14 cellular contexts compared by ENCODE assay signal in genomic region chr16:88461291-88462269, GRCh38. TPM values are rescaled to one million over a fixed set of nuclear protein-coding genes. Genes with fewer than 3 reads are reported as not detected.
A peak's percentile ranks its signal among the peaks of the same experiment; 100 is the strongest.
DNase-seq lines count a peak whose midpoint lies in the region; ATAC-seq and TF ChIP-seq lines count a peak whose summit lies in the region.
"Had no signal": no experiment of that assay in that cellular context is flagged by ENCODE, and none has a peak within 500 bp of the region (broad histone marks: within the 10 kb centered on the region; RNA-seq: fewer than 3 reads in every experiment).

No MANE protein-coding gene starts in this region.

- H3K36me3 Mint-ChIP-seq in activated naive CD4-positive, alpha-beta T cell treated with anti-CD3 and anti-CD28 coated beads for 36 hours (ENCODE audit: low read depth): no peaks in the 10 kb centered on the region

- CTCF ChIA-PET in activated naive CD4-positive, alpha-beta T cell treated with anti-CD3 and anti-CD28 coated beads for 36 hours (lab: Charles Lee): interaction anchor here (1.3 kb wide), 1 partner anchor 24 kb away, joined by 4 read pairs; no protein-coding TSS in a partner anchor

- peaks cover 60% of the 10 kb centered on the region for H3K4me1 Mint-ChIP-seq in activated naive CD4-positive, alpha-beta T cell treated with anti-CD3 and anti-CD28 coated beads for 36 hours (ENCODE audit: low read depth)

- no peak for DNase-seq in activated naive CD4-positive, alpha-beta T cell treated with anti-CD3 and anti-CD28 coated beads for 36 hours
- no peak for DNase-seq in activated naive CD4-positive, alpha-beta T cell treated with Interleukin-2 at 50 U/mL for 16 hours
- DNase-seq in amniotic epithelial cell (ENCODE audit: low read depth): peak; percentile 68
- DNase-seq in islet precursor cell: peak; percentile 77
- no peak for DNase-seq in upper lobe of right lung
- DNase-seq in middle frontal gyrus (ENCODE audit: extremely low spot score, low spot score): no peak
- DNase-seq in NCI-H1417 treated with DMSO at 0.1 percent for 48 hours (lab: John Stamatoyannopoulos, UW): no peak
- no peak for DNase-seq in NCI-H187 treated with DMSO at 0.1 percent for 48 hours (lab: John Stamatoyannopoulos, UW)
- DNase-seq: amygdala, GOT3, NCI-H510A treated with DMSO at 0.1 percent for 48 hours, upper lobe of left lung had no signal

- TF ChIP-seq CTCF in upper lobe of right lung (IDR thresholded peaks at IDR 0.05): no peak

- H3K27ac Mint-ChIP-seq in activated naive CD4-positive, alpha-beta T cell treated with anti-CD3 and anti-CD28 coated beads for 36 hours: peak overlapping the region; percentile 30

- no peaks in the 10 kb centered on the region for H3K27me3 ChIP-seq in upper lobe of right lung
- H3K27me3 ChIP-seq: upper lobe of left lung had no signal

- H3K4me1 ChIP-seq in upper lobe of right lung: peaks cover 5% of the 10 kb centered on the region
- H3K4me1 ChIP-seq: prostate gland had no signal

- H3K27me3 Mint-ChIP-seq in activated naive CD4-positive, alpha-beta T cell treated with anti-CD3 and anti-CD28 coated beads for 36 hours (ENCODE audit: low read depth): no peaks in the 10 kb centered on the region

- no peak overlapping the region for H3K27ac ChIP-seq in upper lobe of right lung
- H3K27ac ChIP-seq: epithelial cell of prostate, prostate gland, upper lobe of left lung had no signal

- H3K9me3 Mint-ChIP-seq in activated naive CD4-positive, alpha-beta T cell treated with anti-CD3 and anti-CD28 coated beads for 36 hours: no peaks in the 10 kb centered on the region

- H3K36me3 ChIP-seq in upper lobe of right lung: no peaks in the 10 kb centered on the region
- H3K36me3 ChIP-seq: prostate gland, upper lobe of left lung had no signal

- peak; percentile 27 for ATAC-seq in upper lobe of right lung

- intact Hi-C loops in activated naive CD4-positive, alpha-beta T cell treated with anti-CD3 and anti-CD28 coated beads for 36 hours (cut with micrococcal nuclease): no loop called here
- intact Hi-C loops in upper lobe of right lung (cut with DNase I): no loop called here

- no peak overlapping the region for H3K4me3 Mint-ChIP-seq in activated naive CD4-positive, alpha-beta T cell treated with anti-CD3 and anti-CD28 coated beads for 36 hours

- no peaks in the 10 kb centered on the region for H3K9me3 ChIP-seq in upper lobe of right lung
- H3K9me3 ChIP-seq: prostate gland, upper lobe of left lung had no signal

- H3K4me3 ChIP-seq in upper lobe of right lung: no peak overlapping the region
- H3K4me3 ChIP-seq: prostate gland, upper lobe of left lung had no signal

RNA-seq across cellular contexts. Expression of gene ZFPM1, which starts 8.5 kb away (rescaled TPM):
- 10 to 100 TPM; 11.0 to 12.2 TPM for total RNA-seq in activated naive CD4-positive, alpha-beta T cell treated with anti-CD3 and anti-CD28 coated beads for 36 hours
- total RNA-seq in upper lobe of right lung: 8.4 TPM

Comparison
In these comparisons a context has a peak if more than half of its experiments do, and no peak if none do; other contexts are left out.
1. DNase-seq: peak in amniotic epithelial cell (single experiment) and islet precursor cell (single experiment); none in activated naive CD4-positive, alpha-beta T cell treated with anti-CD3 and anti-CD28 coated beads for 36 hours (single experiment), activated naive CD4-positive, alpha-beta T cell treated with Interleukin-2 at 50 U/mL for 16 hours (single experiment), upper lobe of right lung (single experiment), middle frontal gyrus (single experiment), NCI-H1417 treated with DMSO at 0.1 percent for 48 hours (single experiment) and NCI-H187 treated with DMSO at 0.1 percent for 48 hours (single experiment).